Comparison of ENCODE assay signal across 38 cellular contexts in the genomic region with DNA sequence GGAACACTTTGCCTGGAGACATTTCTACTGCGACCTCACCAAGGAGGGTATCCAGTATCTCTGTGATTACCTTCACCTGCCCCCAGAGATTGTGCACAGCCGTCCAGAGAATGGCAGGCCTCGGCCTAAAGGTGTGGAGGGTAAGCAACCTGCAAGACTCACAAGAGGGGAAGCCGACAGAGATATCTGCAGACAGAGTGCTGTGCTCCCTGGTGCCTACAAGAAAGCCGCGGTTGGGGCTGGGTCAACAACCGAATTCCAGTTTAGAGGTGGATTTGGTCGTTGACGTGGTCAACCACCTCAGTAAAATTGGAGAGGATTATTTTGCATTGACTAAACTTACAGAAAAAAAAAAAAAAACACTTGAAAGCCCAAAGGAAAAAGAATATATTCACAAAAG.
"Had no signal": no experiment of that assay in that cellular context is flagged by ENCODE, and none has a peak within 500 bp of the region (broad histone marks: within the 10 kb centered on the region; RNA-seq: fewer than 3 reads in every experiment).

No MANE protein-coding gene starts in this region.

- H3K36me3 ChIP-seq: adrenal gland, ascending aorta, brain microvascular endothelial cell, breast epithelium, cardiac muscle cell had no signal

- H3K27me3 Mint-ChIP-seq: activated naive CD4-positive, alpha-beta T cell treated with anti-CD3 and anti-CD28 coated beads, Interleukin-2, amount 10 ng/mL, durations not matched to agents 7 days and 5 days; activated naive CD4-positive, alpha-beta T cell treated with anti-CD3 and anti-CD28 coated beads, Interleukin-2, amount 50 U/mL, for 24 hours; activated naive CD8-positive, alpha-beta T cell; activated naive CD8-positive, alpha-beta T cell treated with anti-CD3 and anti-CD28 coated beads for 36 hours; activated naive CD8-positive, alpha-beta T cell treated with anti-CD3 and anti-CD28 coated beads, Interleukin-2, amount 10 ng/mL, durations not matched to agents 7 days and 5 days; activated naive CD8-positive, alpha-beta T cell treated with anti-CD3 and anti-CD28 coated beads, Interleukin-2, amount 50 U/mL, for 24 hours; activated T-cell treated with anti-CD3 and anti-CD28 coated beads, Interleukin-2, amount 50 U/mL, for 24 hours; activated T-helper 17 cell treated with anti-CD3 and anti-CD28 coated beads, Interleukin-2, amount 50 U/mL, for 72 hours; brain; central memory CD8-positive, alpha-beta T cell had no signal

- H3K4me1 ChIP-seq: adrenal gland, ascending aorta, body of pancreas, breast epithelium had no signal

- H3K27ac ChIP-seq: adrenal gland, ascending aorta, body of pancreas, brain microvascular endothelial cell, breast epithelium, cardiac muscle cell had no signal

- H3K4me3 Mint-ChIP-seq: activated naive CD4-positive, alpha-beta T cell treated with anti-CD3 and anti-CD28 coated beads for 36 hours; activated naive CD4-positive, alpha-beta T cell treated with anti-CD3 and anti-CD28 coated beads, Interleukin-2, amount 10 ng/mL, durations not matched to agents 7 days and 5 days; activated naive CD4-positive, alpha-beta T cell treated with anti-CD3 and anti-CD28 coated beads, Interleukin-2, amount 50 U/mL, for 24 hours; activated naive CD8-positive, alpha-beta T cell; activated naive CD8-positive, alpha-beta T cell treated with anti-CD3 and anti-CD28 coated beads for 36 hours; activated naive CD8-positive, alpha-beta T cell treated with anti-CD3 and anti-CD28 coated beads, Interleukin-2, amount 10 ng/mL, durations not matched to agents 7 days and 5 days; activated naive CD8-positive, alpha-beta T cell treated with anti-CD3 and anti-CD28 coated beads, Interleukin-2, amount 50 U/mL, for 24 hours; activated T-cell treated with anti-CD3 and anti-CD28 coated beads, Interleukin-2, amount 50 U/mL, for 24 hours; activated T-cell treated with anti-CD3 and anti-CD28 coated beads, Interleukin-2, amount 50 U/mL, for 4 hours; activated T-cell treated with anti-CD3 and anti-CD28 coated beads, Interleukin-2, amount 50 U/mL, for 72 hours; activated T-helper 1 cell treated with anti-CD3 and anti-CD28 coated beads, Interleukin-12 subunit alpha, Interleukin-12 subunit beta, Interleukin-2, Interleukin-4 antibody, amounts not matched to agents 30 ng/mL and 10 ng/mL and 1 ng/mL, durations not matched to agents 14 hours and 24 hours and 36 hours; activated T-helper 17 cell treated with anti-CD3 and anti-CD28 coated beads, Interleukin-2, amount 50 U/mL, for 72 hours; brain; central memory CD8-positive, alpha-beta T cell had no signal

- H3K27ac Mint-ChIP-seq: activated naive CD4-positive, alpha-beta T cell treated with anti-CD3 and anti-CD28 coated beads for 36 hours; activated naive CD4-positive, alpha-beta T cell treated with anti-CD3 and anti-CD28 coated beads, Interleukin-2, amount 10 ng/mL, durations not matched to agents 7 days and 5 days; activated naive CD4-positive, alpha-beta T cell treated with anti-CD3 and anti-CD28 coated beads, Interleukin-2, amount 50 U/mL, for 24 hours; activated naive CD4-positive, alpha-beta T cell treated with anti-CD3 and anti-CD28 coated beads, Interleukin-2, amount 50 U/mL, for 72 hours; activated naive CD8-positive, alpha-beta T cell; activated naive CD8-positive, alpha-beta T cell treated with anti-CD3 and anti-CD28 coated beads for 36 hours; activated naive CD8-positive, alpha-beta T cell treated with anti-CD3 and anti-CD28 coated beads, Interleukin-2, amount 10 ng/mL, durations not matched to agents 7 days and 5 days; activated naive CD8-positive, alpha-beta T cell treated with anti-CD3 and anti-CD28 coated beads, Interleukin-2, amount 50 U/mL, for 24 hours; activated T-cell treated with anti-CD3 and anti-CD28 coated beads, Interleukin-2, amount 50 U/mL, for 24 hours; activated T-cell treated with anti-CD3 and anti-CD28 coated beads, Interleukin-2, amount 50 U/mL, for 72 hours; activated T-helper 1 cell treated with anti-CD3 and anti-CD28 coated beads, Interleukin-12 subunit alpha, Interleukin-12 subunit beta, Interleukin-2, Interleukin-4 antibody, amounts not matched to agents 30 ng/mL and 10 ng/mL and 1 ng/mL, durations not matched to agents 14 hours and 24 hours and 36 hours; activated T-helper 17 cell treated with anti-CD3 and anti-CD28 coated beads, Interleukin-2, amount 50 U/mL, for 72 hours; activated T-helper 2 cell treated with anti-CD3 and anti-CD28 coated beads, Interferon-gamma antibody, Interleukin-2, Interleukin-4, amounts not matched to agents 10 μg/mL and 5 μg/mL and 100 μg/mL, durations not matched to agents 14 hours and 24 hours and 36 hours; brain had no signal

- DNase-seq: activated effector memory CD4-positive, alpha-beta T cell treated with anti-CD3 and anti-CD28 coated beads, Interleukin-2, amount 50 U/mL, for 16 hours; activated effector memory CD4-positive, alpha-beta T cell treated with Interleukin-2 at 50 U/mL for 16 hours; activated gamma-delta T cell; activated gamma-delta T cell treated with Interleukin-2 at 50 U/mL for 16 hours; activated naive CD4-positive, alpha-beta T cell; activated naive CD4-positive, alpha-beta T cell treated with anti-CD3 and anti-CD28 coated beads for 36 hours; activated naive CD4-positive, alpha-beta T cell treated with anti-CD3 and anti-CD28 coated beads, Interleukin-2, amount 10 ng/mL, durations not matched to agents 7 days and 5 days; activated naive CD4-positive, alpha-beta T cell treated with anti-CD3 and anti-CD28 coated beads, Interleukin-2, amount 50 U/mL, for 16 hours; activated naive CD4-positive, alpha-beta T cell treated with Interleukin-2 at 50 U/mL for 16 hours; activated naive CD8-positive, alpha-beta T cell treated with anti-CD3 and anti-CD28 coated beads for 36 hours; activated naive CD8-positive, alpha-beta T cell treated with anti-CD3 and anti-CD28 coated beads, Interleukin-2, amount 10 ng/mL, durations not matched to agents 7 days and 5 days; activated naive CD8-positive, alpha-beta T cell treated with anti-CD3 and anti-CD28 coated beads, Interleukin-2, amount 50 U/mL, for 24 hours; activated T-cell treated with anti-CD3 and anti-CD28 coated beads, Interleukin-2, amount 50 U/mL, for 1 hour; activated T-cell treated with anti-CD3 and anti-CD28 coated beads, Interleukin-2, amount 50 U/mL, for 24 hours; activated T-cell treated with anti-CD3 and anti-CD28 coated beads, Interleukin-2, amount 50 U/mL, for 4 hours; activated T-cell treated with anti-CD3 and anti-CD28 coated beads, Interleukin-2, amount 50 U/mL, for 48 hours; activated T-cell treated with anti-CD3 and anti-CD28 coated beads, Interleukin-2, amount 50 U/mL, for 72 hours; adrenal gland; amniotic stem cell; amygdala; anterior cingulate cortex; aorta; body of pancreas; brain microvascular endothelial cell; caudate nucleus; central memory CD4-positive, alpha-beta T cell; cerebellar nuclear complex had no signal

- H3K36me3 Mint-ChIP-seq: activated naive CD4-positive, alpha-beta T cell treated with anti-CD3 and anti-CD28 coated beads, Interleukin-2, amount 10 ng/mL, durations not matched to agents 7 days and 5 days; activated naive CD4-positive, alpha-beta T cell treated with anti-CD3 and anti-CD28 coated beads, Interleukin-2, amount 50 U/mL, for 24 hours; activated naive CD4-positive, alpha-beta T cell treated with anti-CD3 and anti-CD28 coated beads, Interleukin-2, amount 50 U/mL, for 72 hours; activated naive CD8-positive, alpha-beta T cell; activated naive CD8-positive, alpha-beta T cell treated with anti-CD3 and anti-CD28 coated beads for 36 hours; activated naive CD8-positive, alpha-beta T cell treated with anti-CD3 and anti-CD28 coated beads, Interleukin-2, amount 10 ng/mL, durations not matched to agents 7 days and 5 days; brain had no signal

- H3K9me3 Mint-ChIP-seq: activated naive CD4-positive, alpha-beta T cell treated with anti-CD3 and anti-CD28 coated beads for 36 hours; activated T-helper 2 cell treated with anti-CD3 and anti-CD28 coated beads, Interferon-gamma antibody, Interleukin-2, Interleukin-4, amounts not matched to agents 10 μg/mL and 5 μg/mL and 100 μg/mL, durations not matched to agents 14 hours and 24 hours and 36 hours; brain had no signal

- H3K27me3 ChIP-seq: adrenal gland, ascending aorta, body of pancreas, brain microvascular endothelial cell, breast epithelium, cardiac muscle cell had no signal

- H3K4me1 Mint-ChIP-seq: activated naive CD4-positive, alpha-beta T cell treated with anti-CD3 and anti-CD28 coated beads, Interleukin-2, amount 10 ng/mL, durations not matched to agents 7 days and 5 days; activated naive CD4-positive, alpha-beta T cell treated with anti-CD3 and anti-CD28 coated beads, Interleukin-2, amount 50 U/mL, for 24 hours; activated naive CD8-positive, alpha-beta T cell treated with anti-CD3 and anti-CD28 coated beads for 36 hours; activated naive CD8-positive, alpha-beta T cell treated with anti-CD3 and anti-CD28 coated beads, Interleukin-2, amount 10 ng/mL, durations not matched to agents 7 days and 5 days; activated naive CD8-positive, alpha-beta T cell treated with anti-CD3 and anti-CD28 coated beads, Interleukin-2, amount 50 U/mL, for 24 hours; activated T-helper 17 cell treated with anti-CD3 and anti-CD28 coated beads, Interleukin-2, amount 50 U/mL, for 72 hours; central memory CD8-positive, alpha-beta T cell had no signal

- H3K4me3 ChIP-seq: adrenal gland, ascending aorta, body of pancreas, breast epithelium, cardiac muscle cell had no signal

- H3K9me3 ChIP-seq: ascending aorta, body of pancreas, breast epithelium had no signal

- ATAC-seq: activated naive CD4-positive, alpha-beta T cell treated with anti-CD3 and anti-CD28 coated beads, Interleukin-2, amount 50 U/mL, for 72 hours; activated naive CD8-positive, alpha-beta T cell treated with anti-CD3 and anti-CD28 coated beads, Interleukin-2, amount 50 U/mL, for 24 hours; activated T-cell treated with anti-CD3 and anti-CD28 coated beads, Interleukin-2, amount 50 U/mL, for 4 hours; activated T-cell treated with anti-CD3 and anti-CD28 coated beads, Interleukin-2, amount 50 U/mL, for 72 hours; activated T-helper 17 cell treated with anti-CD3 and anti-CD28 coated beads, Interleukin-2, amount 50 U/mL, for 72 hours; body of pancreas had no signal
